ENCODE assay signal across 8 cellular contexts in genomic region chr21:45152265-45152746, GRCh38.
DNase-seq lines count a peak whose midpoint lies in the region; ATAC-seq and TF ChIP-seq lines count a peak whose summit lies in the region.

No MANE protein-coding gene starts in this region.

- no peak overlapping the region for H2AK5ac ChIP-seq in H9 (ENCODE audit: insufficient read length, low read length)

- H2BK120ac ChIP-seq in H9 (ENCODE audit: low read depth, low read length, poor library complexity, severe bottlenecking): no peak overlapping the region

- peak; percentile 71 for DNase-seq in H9
- DNase-seq in UCSD-AML1 (lab: John Stamatoyannopoulos, UW; ENCODE audit: unreplicated experiment): peak; percentile 82
- DNase-seq in mucosa of descending colon: peak; percentile 51 to 72 (median 51)
- DNase-seq in stimulated activated CD8-positive, alpha-beta memory T cell treated with anti-CD3 and anti-CD28 coated beads, Interleukin-7, amount 100 ng/mL, for 24 hours (ENCODE audit: low read depth): peak; percentile 35
- no peak for DNase-seq in DMS153 (lab: John Stamatoyannopoulos, UW)

- H3K14ac ChIP-seq in H9 (ENCODE audit: insufficient read depth, low read length): no peak overlapping the region

- H3K79me1 ChIP-seq in H9 (ENCODE audit: insufficient read depth, low read depth, low read length, poor library complexity, severe bottlenecking): no peaks in the 10 kb centered on the region

- no peak overlapping the region for H3K4me2 ChIP-seq in H9 (ENCODE audit: insufficient read depth, insufficient read length, low read length)

- H3K9me3 Mint-ChIP-seq in H9 (peaks cover 3 to 8% of the 10 kb centered on the region in 2 experiments; a peak in 1 of 5 replicates), brain (peaks cover 0 to 2% (median 0%) of the 10 kb centered on the region in 5 experiments)

- H2AFZ ChIP-seq in H9 (ENCODE audit: low read length): no peak overlapping the region

- no peak overlapping the region for H3K4me3 ChIP-seq in mucosa of descending colon

- no peak overlapping the region for H2BK12ac ChIP-seq in H9 (ENCODE audit: insufficient read length, low read depth, low read length)

- H3K36me3 ChIP-seq in mucosa of descending colon (ENCODE audit: low read depth): no peaks in the 10 kb centered on the region

- H3K4me3 Mint-ChIP-seq in H9: no peak overlapping the region
- peak overlapping the region; percentile 25 to 74 (median 50) for H3K4me3 Mint-ChIP-seq in brain

- intact Hi-C loops in mucosa of descending colon (cut with DNase I, micrococcal nuclease): no loop called here

- H3K27me3 Mint-ChIP-seq in H9 (ENCODE audit: low read depth): no peaks in the 10 kb centered on the region
- H3K27me3 Mint-ChIP-seq in brain: no peaks in the 10 kb centered on the region

- ATAC-seq in mucosa of descending colon (peak; percentile 78), GM18873 (IDR thresholded peaks at IDR 0.05; ENCODE audit: low FRiP score, unreplicated experiment) (no peak), GM21737 (IDR thresholded peaks at IDR 0.05; ENCODE audit: unreplicated experiment) (no peak)

- H3K36me3 Mint-ChIP-seq in H9 (ENCODE audit: insufficient read depth in 1 of 3, low read depth in 3 of 3) (peaks cover 0 to 11% (median 7%) of the 10 kb centered on the region in 3 experiments; a peak in 2 of 7 replicates), brain (peaks cover 14% of the 10 kb centered on the region)

- no peak overlapping the region for H2BK15ac ChIP-seq in H9 (ENCODE audit: low read depth, low read length)

- no peak overlapping the region for H2BK20ac ChIP-seq in H9 (ENCODE audit: low read depth, low read length, poor library complexity, severe bottlenecking)

- H3K4me1 Mint-ChIP-seq in H9 (peaks cover 10 to 12% of the 10 kb centered on the region in 2 experiments), brain (peaks cover 80% of the 10 kb centered on the region)

- H3K79me2 ChIP-seq in H9 (ENCODE audit: insufficient read depth, low read length): no peaks in the 10 kb centered on the region

- H3K9ac ChIP-seq in H9 (ENCODE audit: extremely low read depth, insufficient read length, low read length): no peak overlapping the region

- H3K9me3 ChIP-seq in H9 (ENCODE audit: control insufficient read depth, low read depth, low read length) (no peaks in the 10 kb centered on the region), mucosa of descending colon (no peaks in the 10 kb centered on the region)

- TF ChIP-seq CTCF in H9 (conservative IDR thresholded peaks at IDR 0.05) (peak; percentile 59), brain (conservative IDR thresholded peaks at IDR 0.05) (peak; percentile 43 to 55), mucosa of descending colon (IDR thresholded peaks at IDR 0.05) (no peak)

- H3K23ac ChIP-seq in H9 (ENCODE audit: insufficient read length, low read depth, low read length): no peak overlapping the region

- no peak overlapping the region for H2BK5ac ChIP-seq in H9 (ENCODE audit: insufficient read length, low read length)

- no peak overlapping the region for H3K27ac Mint-ChIP-seq in H9
- H3K27ac Mint-ChIP-seq in brain: peak overlapping the region in 4 of 5 experiments; percentile 27 to 99 (median 68)

- no peak overlapping the region for H4K91ac ChIP-seq in H9 (ENCODE audit: insufficient read length, low read depth, low read length)

- no peaks in the 10 kb centered on the region for H3K27me3 ChIP-seq in H9 (ENCODE audit: insufficient read depth, low read length)

- no peaks in the 10 kb centered on the region for H4K20me1 ChIP-seq in H9 (ENCODE audit: control insufficient read depth, insufficient read depth, insufficient read length)

- no peak overlapping the region for H3K56ac ChIP-seq in H9 (ENCODE audit: insufficient read length, low read depth, low read length)

- H3K27ac ChIP-seq in H9 (ENCODE audit: insufficient read length, low read depth, low read length): no peak overlapping the region

- H3K4me1 ChIP-seq in H9 (ENCODE audit: insufficient read depth, low read length) (no peaks in the 10 kb centered on the region), mucosa of descending colon (ENCODE audit: low read depth) (no peaks in the 10 kb centered on the region)

- H3K23me2 ChIP-seq in H9 (ENCODE audit: insufficient read length, low read depth, low read length, poor library complexity, severe bottlenecking): no peaks in the 10 kb centered on the region

- H3K18ac ChIP-seq in H9 (ENCODE audit: insufficient read length, low read depth, low read length): no peak overlapping the region

- H4K5ac ChIP-seq in H9 (ENCODE audit: insufficient read length, low read depth, low read length): no peak overlapping the region

- H4K8ac ChIP-seq in H9 (replicated peaks; ENCODE audit: insufficient read length, low read depth, low read length): no peak overlapping the region

- no CpG with 5 or more reads among the region's 24 CpGs for WGBS in H9 (ENCODE audit: extremely low coverage, insufficient read length, low lambda C conversion rate)

- H3T11ph ChIP-seq in H9 (ENCODE audit: low read length): no peak overlapping the region

- no peak overlapping the region for H3K4ac ChIP-seq in H9 (ENCODE audit: low read depth, low read length)

Comparison
In these comparisons a context has a peak if more than half of its experiments do, and no peak if none do; other contexts are left out.
1. H3K27ac Mint-ChIP-seq: peak in brain (4 of 5); none in H9 (0 of 3).
2. H3K4me3 Mint-ChIP-seq: peak in brain (5 of 5); none in H9 (0 of 2).